In genomic region chr20:47361268-47361665, GRCh38 we compare ENCODE assay signal across 10 cellular contexts. TPM values are rescaled to one million over a fixed set of nuclear protein-coding genes. Genes with fewer than 3 reads are reported as not detected.
DNase-seq lines count a peak whose midpoint lies in the region; ATAC-seq and TF ChIP-seq lines count a peak whose summit lies in the region.
"Had no signal": no experiment of that assay in that cellular context is flagged by ENCODE, and none has a peak within 500 bp of the region (broad histone marks: within the 10 kb centered on the region; RNA-seq: fewer than 3 reads in every experiment).

No MANE protein-coding gene starts in this region.

- peak overlapping the region; percentile 100 for H2AK5ac ChIP-seq in IMR-90 (ENCODE audit: low read depth, low read length)

- intact Hi-C loops in IMR-90 (cut with micrococcal nuclease), result loop anchor here (2.0 kb wide), 1 partner anchor 86 kb away; no protein-coding TSS in a partner anchor
- intact Hi-C loops in body of pancreas (cut with DNase I), result no loop called here

- H3K4me2 ChIP-seq in IMR-90 (ENCODE audit: low read depth, low read length), result peak overlapping the region; percentile 41; the same call in 1 of the 2 replicates

- CTCF ChIA-PET in IMR-90 (lab: Yijun Ruan, JAX), result interaction anchor here (0.9 to 1.3 kb wide), 2 partner anchors 23 to 35 kb away, joined by 3 to 5 read pairs; no protein-coding TSS in a partner anchor

- H3K4me1 ChIP-seq in IMR-90 (ENCODE audit: control insufficient read depth, insufficient read depth, low read length) (peaks cover 42% of the 10 kb centered on the region), body of pancreas (peaks cover 58% of the 10 kb centered on the region), suprapubic skin (peaks cover 61% of the 10 kb centered on the region)

- H3K27ac ChIP-seq in IMR-90 (ENCODE audit: insufficient read depth, low read length) (peak overlapping the region; percentile 98), body of pancreas (peak overlapping the region; percentile 96 to 100 (median 98)), suprapubic skin (peak overlapping the region; percentile 99)

- H3K36me3 ChIP-seq in IMR-90 (ENCODE audit: control insufficient read depth, insufficient read depth, low read length) (no peaks in the 10 kb centered on the region), body of pancreas (replicated peaks in 1 of 2; ENCODE audit: insufficient read depth in 1 of 2, low read depth in 2 of 2) (no peaks in the 10 kb centered on the region), suprapubic skin (no peaks in the 10 kb centered on the region)
- H3K36me3 ChIP-seq: HAP-1 had no signal

- no peak for TF ChIP-seq CTCF in IMR-90 (conservative IDR thresholded peaks at IDR 0.05; ENCODE audit: low read depth, low read length)
- TF ChIP-seq CTCF in body of pancreas (IDR thresholded peaks at IDR 0.05), result no peak
- no peak for TF ChIP-seq CTCF in suprapubic skin (IDR thresholded peaks at IDR 0.05)

- TF ChIP-seq EP300 in suprapubic skin (IDR thresholded peaks at IDR 0.05), result no peak

- H3K14ac ChIP-seq in IMR-90 (replicated peaks; ENCODE audit: low read depth, low read length), result peak overlapping the region; percentile 76

- in situ Hi-C loops in IMR-90 (cut with MboI; ENCODE audit: low sequenced_read_pairs), result no loop called here

- H3K79me1 ChIP-seq in IMR-90 (ENCODE audit: low read depth in 1 of 2, low read length in 2 of 2), result peaks cover 0 to 8% of the 10 kb centered on the region in 2 experiments; a peak in 3 of 4 replicates

- no peaks in the 10 kb centered on the region for H4K20me1 ChIP-seq in IMR-90 (ENCODE audit: insufficient read depth, low read length)

- H2BK120ac ChIP-seq in IMR-90 (ENCODE audit: low read depth, low read length), result peak overlapping the region; percentile 99

- no peak overlapping the region for H3K4me3 ChIP-seq in IMR-90 (ENCODE audit: insufficient read depth, low read depth, low read length)
- H3K4me3 ChIP-seq in body of pancreas, result no peak overlapping the region
- H3K4me3 ChIP-seq in suprapubic skin, result peak overlapping the region; percentile 6

- TF ChIP-seq POLR2A in IMR-90 (IDR thresholded peaks at IDR 0.05; ENCODE audit: low read depth, low read length) (no peak), body of pancreas (IDR thresholded peaks at IDR 0.05) (no peak), suprapubic skin (IDR thresholded peaks at IDR 0.05) (no peak)

- H3K18ac ChIP-seq in IMR-90 (ENCODE audit: low read depth, low read length), result peak overlapping the region; percentile 91

- peak overlapping the region; percentile 44; the same call in 1 of the 2 replicates for H3K23ac ChIP-seq in IMR-90 (ENCODE audit: low read depth, low read length)

- H2BK5ac ChIP-seq in IMR-90 (ENCODE audit: low read depth, low read length, poor library complexity, severe bottlenecking), result peak overlapping the region; percentile 93

- peak overlapping the region; percentile 98 for H3K4ac ChIP-seq in IMR-90 (ENCODE audit: low read depth, low read length)

- BruUV-seq in IMR-90 (replicated peaks; lab: Mats Ljungman, UMichigan), result no TSS peak

- H3K9ac ChIP-seq in IMR-90 (ENCODE audit: low read depth, low read length), result peak overlapping the region; percentile 77

- peak overlapping the region; percentile 89 for H2BK20ac ChIP-seq in IMR-90 (ENCODE audit: low read depth, low read length)

- no peaks in the 10 kb centered on the region for H3K27me3 ChIP-seq in IMR-90 (ENCODE audit: control insufficient read depth, insufficient read depth, low read length)
- H3K27me3 ChIP-seq in body of pancreas, result no peaks in the 10 kb centered on the region
- H3K27me3 ChIP-seq in suprapubic skin, result no peaks in the 10 kb centered on the region

- H3K56ac ChIP-seq in IMR-90 (ENCODE audit: extremely low read depth, insufficient read depth, low read length), result peak overlapping the region; percentile 98; the same call in 1 of the 2 replicates

- H2BK15ac ChIP-seq in IMR-90 (ENCODE audit: low read depth, low read length), result peak overlapping the region; percentile 80; the same call in 2 of the 3 replicates

- H2AFZ ChIP-seq in IMR-90 (replicated peaks; ENCODE audit: low read length, poor library complexity), result peak overlapping the region; percentile 69

- POLR2A ChIA-PET in IMR-90 (lab: Charles Lee; ENCODE audit: unreplicated experiment), result interaction anchor here (0.6 to 1.2 kb wide), 4 partner anchors 11 to 57 kb away, joined by 3 to 11 read pairs (median 4); no protein-coding TSS in a partner anchor

- no peak for DNase-seq in IMR-90
- DNase-seq in body of pancreas, result no peak
- peak; percentile 22 for DNase-seq in medulla oblongata (ENCODE audit: extremely low spot score)
- no peak for DNase-seq in suprapubic skin (ENCODE audit: low spot score in 2 of 2)
- no peak for DNase-seq in HuH-7 (ENCODE audit: low spot score)
- DNase-seq in NCI-H1105 treated with DMSO at 0.1 percent for 48 hours (lab: John Stamatoyannopoulos, UW), result no peak
- no peak for DNase-seq in GM19240 (ENCODE audit: insufficient read length, low spot score)
- DNase-seq: activated naive CD4-positive, alpha-beta T cell treated with Interleukin-2 at 50 U/mL for 16 hours had no signal

- WGBS in IMR-90 (ENCODE audit: extremely low coverage in 2 of 2, insufficient read length in 1 of 2), 2 experiments, result 89% methylated on average over 2 of the region's 6 CpGs; no CpG with 5 or more reads in 1 of the 2 experiments
- WGBS in body of pancreas, 2 donors, result 77 to 85% methylated on average over 6 of the region's 6 CpGs
- 70% methylated on average over 6 of the region's 6 CpGs for WGBS in suprapubic skin

- no peak for TF ChIP-seq RAD21 in IMR-90 (IDR thresholded peaks at IDR 0.05; ENCODE audit: low read length)

- peak overlapping the region; percentile 86 for H4K5ac ChIP-seq in IMR-90 (ENCODE audit: low read depth, low read length)

- H4K91ac ChIP-seq in IMR-90 (ENCODE audit: insufficient read depth, low read depth, low read length), result peak overlapping the region; percentile 99

- H3K9me3 ChIP-seq in IMR-90 (ENCODE audit: control insufficient read depth, insufficient read depth, low read length), result no peaks in the 10 kb centered on the region
- H3K9me3 ChIP-seq in body of pancreas, result no peaks in the 10 kb centered on the region
- H3K9me3 ChIP-seq in suprapubic skin, result no peaks in the 10 kb centered on the region
- H3K9me3 ChIP-seq: HAP-1 had no signal

- H3K9me1 ChIP-seq in IMR-90 (ENCODE audit: insufficient read depth, low read length), result peaks cover 10% of the 10 kb centered on the region

- peak overlapping the region; percentile 97 to 98; a peak in 3 of 4 replicates for H4K8ac ChIP-seq in IMR-90 (ENCODE audit: low read depth in 2 of 2, low read length in 2 of 2)

- dilution Hi-C loops in IMR-90 (cut with HindIII; ENCODE audit: low sequenced_read_pairs, unreplicated experiment), result no loop called here

- peak overlapping the region; percentile 95 for H2AK9ac ChIP-seq in IMR-90 (replicated peaks; ENCODE audit: low read depth, low read length, poor library complexity)

- ATAC-seq in IMR-90 (ENCODE audit: low read depth) (no peak), body of pancreas (no peak), GM19023 (IDR thresholded peaks at IDR 0.05; ENCODE audit: unreplicated experiment) (no peak)

TF ChIP-seq in IMR-90, 13 proteins besides CTCF, POLR2A, EP300 and RAD21:
- TF ChIP-seq SMC3 (IDR thresholded peaks at IDR 0.05; ENCODE audit: low read depth, low read length), result no peak
- TF ChIP-seq CHD1 (IDR thresholded peaks at IDR 0.05; ENCODE audit: low read depth, low read length), result no peak
- TF ChIP-seq MXI1 (IDR thresholded peaks at IDR 0.05; ENCODE audit: borderline replicate concordance, low read depth, low read length), result no peak
- TF ChIP-seq MAFK (IDR thresholded peaks at IDR 0.05; ENCODE audit: low read depth, low read length), result no peak
- TF ChIP-seq, protein P1, sequence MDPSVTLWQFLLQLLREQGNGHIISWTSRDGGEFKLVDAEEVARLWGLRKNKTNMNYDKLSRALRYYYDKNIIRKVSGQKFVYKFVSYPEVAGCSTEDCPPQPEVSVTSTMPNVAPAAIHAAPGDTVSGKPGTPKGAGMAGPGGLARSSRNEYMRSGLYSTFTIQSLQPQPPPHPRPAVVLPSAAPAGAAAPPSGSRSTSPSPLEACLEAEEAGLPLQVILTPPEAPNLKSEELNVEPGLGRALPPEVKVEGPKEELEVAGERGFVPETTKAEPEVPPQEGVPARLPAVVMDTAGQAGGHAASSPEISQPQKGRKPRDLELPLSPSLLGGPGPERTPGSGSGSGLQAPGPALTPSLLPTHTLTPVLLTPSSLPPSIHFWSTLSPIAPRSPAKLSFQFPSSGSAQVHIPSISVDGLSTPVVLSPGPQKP (IDR thresholded peaks at IDR 0.05; ENCODE audit: borderline replicate concordance, low read depth, low read length), result no peak
- TF ChIP-seq RCOR1 (IDR thresholded peaks at IDR 0.05; ENCODE audit: insufficient replicate concordance, low read length), result no peak
TF ChIP-seq in IMR-90: peak in this region for 0.

RNA-seq across cellular contexts. Expression of gene ZMYND8, which starts 4.8 kb away (rescaled TPM):
- total RNA-seq in IMR-90 (2012; rRNA removed) (23.6 and 24.0 TPM in 2 replicates), body of pancreas (10 to 100 TPM; 18.9 to 19.1 TPM), suprapubic skin (100 to 1,000 TPM in 1 of 4 donors, 10 to 100 TPM in 3; 48.5 to 169 (median 54.1) TPM)
- polyA plus RNA-seq in IMR-90 (2012; rRNA removed), result 28.2 and 28.3 TPM in 2 replicates
- 12.6 and 14.1 TPM in 2 replicates for polyA plus RNA-seq in IMR-90 (2012; cell fraction: cytosol; rRNA removed)
- 43.6 and 72.5 TPM in 2 replicates for polyA plus RNA-seq in IMR-90 (2012; cell fraction: nucleus; rRNA removed; ENCODE audit: low replicate concordance)
